ENCODE assay signal across 1 cellular context in the genomic region with DNA sequence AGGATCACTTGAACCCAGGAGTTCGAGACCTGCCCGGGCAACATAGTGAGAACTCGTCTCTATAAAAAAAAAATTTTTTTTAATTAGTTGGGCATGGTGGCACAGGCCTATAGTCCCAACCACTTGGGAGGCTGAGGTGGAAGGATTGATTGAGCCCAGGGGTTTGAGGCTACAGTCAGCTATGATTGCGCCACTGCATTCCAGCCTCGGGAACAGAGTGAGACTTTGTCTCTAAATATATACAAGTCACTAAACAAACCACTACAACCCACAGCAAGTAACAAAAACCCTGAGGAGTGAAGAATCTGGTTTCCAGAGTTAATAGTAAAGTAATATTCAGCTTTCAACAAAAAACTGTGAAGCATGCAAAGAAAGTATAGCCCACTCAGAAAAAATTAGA.
TF ChIP-seq lines count a peak whose summit lies in the region.

No MANE protein-coding gene starts in this region.

TF ChIP-seq in HepG2, 621 proteins besides CTCF, POLR2A, EP300 and RAD21 (continued from another document and continues in another):
- TF ChIP-seq, protein P1, sequence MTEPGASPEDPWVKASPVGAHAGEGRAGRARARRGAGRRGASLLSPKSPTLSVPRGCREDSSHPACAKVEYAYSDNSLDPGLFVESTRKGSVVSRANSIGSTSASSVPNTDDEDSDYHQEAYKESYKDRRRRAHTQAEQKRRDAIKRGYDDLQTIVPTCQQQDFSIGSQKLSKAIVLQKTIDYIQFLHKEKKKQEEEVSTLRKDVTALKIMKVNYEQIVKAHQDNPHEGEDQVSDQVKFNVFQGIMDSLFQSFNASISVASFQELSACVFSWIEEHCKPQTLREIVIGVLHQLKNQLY (CRISPR knock-in tag; IDR thresholded peaks at IDR 0.05) = no peak
- no peak for TF ChIP-seq ZNF816 (CRISPR knock-in tag; IDR thresholded peaks at IDR 0.05; ENCODE audit: borderline replicate concordance)
- no peak for TF ChIP-seq KMT2A (CRISPR knock-in tag; IDR thresholded peaks at IDR 0.05)
- TF ChIP-seq ZFY (CRISPR knock-in tag; IDR thresholded peaks at IDR 0.05) = no peak
- TF ChIP-seq SUZ12 (IDR thresholded peaks at IDR 0.05; ENCODE audit: low read depth, low read length) = no peak
- no peak for TF ChIP-seq ZNF121 (CRISPR knock-in tag; IDR thresholded peaks at IDR 0.05)
- no peak for TF ChIP-seq SCMH1 (CRISPR knock-in tag; IDR thresholded peaks at IDR 0.05; ENCODE audit: borderline replicate concordance)
- TF ChIP-seq MTF1 (CRISPR knock-in tag; IDR thresholded peaks at IDR 0.05) = no peak
- TF ChIP-seq ZNF709 (CRISPR knock-in tag; IDR thresholded peaks at IDR 0.05) = no peak
- TF ChIP-seq, protein P2, sequence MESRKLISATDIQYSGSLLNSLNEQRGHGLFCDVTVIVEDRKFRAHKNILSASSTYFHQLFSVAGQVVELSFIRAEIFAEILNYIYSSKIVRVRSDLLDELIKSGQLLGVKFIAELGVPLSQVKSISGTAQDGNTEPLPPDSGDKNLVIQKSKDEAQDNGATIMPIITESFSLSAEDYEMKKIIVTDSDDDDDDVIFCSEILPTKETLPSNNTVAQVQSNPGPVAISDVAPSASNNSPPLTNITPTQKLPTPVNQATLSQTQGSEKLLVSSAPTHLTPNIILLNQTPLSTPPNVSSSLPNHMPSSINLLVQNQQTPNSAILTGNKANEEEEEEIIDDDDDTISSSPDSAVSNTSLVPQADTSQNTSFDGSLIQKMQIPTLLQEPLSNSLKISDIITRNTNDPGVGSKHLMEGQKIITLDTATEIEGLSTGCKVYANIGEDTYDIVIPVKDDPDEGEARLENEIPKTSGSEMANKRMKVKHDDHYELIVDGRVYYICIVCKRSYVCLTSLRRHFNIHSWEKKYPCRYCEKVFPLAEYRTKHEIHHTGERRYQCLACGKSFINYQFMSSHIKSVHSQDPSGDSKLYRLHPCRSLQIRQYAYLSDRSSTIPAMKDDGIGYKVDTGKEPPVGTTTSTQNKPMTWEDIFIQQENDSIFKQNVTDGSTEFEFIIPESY (CRISPR knock-in tag; IDR thresholded peaks at IDR 0.05) = peak; percentile 50
- no peak for TF ChIP-seq NFKBIZ (CRISPR knock-in tag; IDR thresholded peaks at IDR 0.05)
- no peak for TF ChIP-seq FIP1L1 (IDR thresholded peaks at IDR 0.05; ENCODE audit: borderline replicate concordance, insufficient read depth, low read depth, low read length)
- TF ChIP-seq ZBTB7A (CRISPR knock-in tag; IDR thresholded peaks at IDR 0.05) = no peak
- TF ChIP-seq, protein P3, sequence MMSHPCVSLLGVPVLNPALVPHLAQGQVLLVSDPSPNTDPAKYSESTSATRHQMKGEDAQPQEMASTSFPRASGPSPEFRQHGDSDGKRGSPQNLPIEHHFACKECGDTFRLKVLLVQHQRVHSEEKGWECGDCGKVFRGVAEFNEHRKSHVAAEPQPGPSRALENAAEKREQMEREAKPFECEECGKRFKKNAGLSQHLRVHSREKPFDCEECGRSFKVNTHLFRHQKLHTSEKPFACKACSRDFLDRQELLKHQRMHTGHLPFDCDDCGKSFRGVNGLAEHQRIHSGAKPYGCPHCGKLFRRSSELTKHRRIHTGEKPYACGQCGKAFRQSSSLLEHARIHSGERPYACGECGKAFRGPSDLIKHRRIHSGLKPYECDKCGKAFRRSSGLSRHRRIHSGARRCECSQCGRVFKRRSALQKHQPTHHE (CRISPR knock-in tag; IDR thresholded peaks at IDR 0.05; ENCODE audit: borderline replicate concordance) = no peak
- no peak for TF ChIP-seq KLF11 (CRISPR knock-in tag; IDR thresholded peaks at IDR 0.05)
- peak; percentile 50; the same call in 1 of the 2 replicates for TF ChIP-seq RCOR2 (CRISPR knock-in tag; IDR thresholded peaks at IDR 0.05)
- no peak for TF ChIP-seq XBP1 (CRISPR knock-in tag; IDR thresholded peaks at IDR 0.05)
- TF ChIP-seq, protein P4, sequence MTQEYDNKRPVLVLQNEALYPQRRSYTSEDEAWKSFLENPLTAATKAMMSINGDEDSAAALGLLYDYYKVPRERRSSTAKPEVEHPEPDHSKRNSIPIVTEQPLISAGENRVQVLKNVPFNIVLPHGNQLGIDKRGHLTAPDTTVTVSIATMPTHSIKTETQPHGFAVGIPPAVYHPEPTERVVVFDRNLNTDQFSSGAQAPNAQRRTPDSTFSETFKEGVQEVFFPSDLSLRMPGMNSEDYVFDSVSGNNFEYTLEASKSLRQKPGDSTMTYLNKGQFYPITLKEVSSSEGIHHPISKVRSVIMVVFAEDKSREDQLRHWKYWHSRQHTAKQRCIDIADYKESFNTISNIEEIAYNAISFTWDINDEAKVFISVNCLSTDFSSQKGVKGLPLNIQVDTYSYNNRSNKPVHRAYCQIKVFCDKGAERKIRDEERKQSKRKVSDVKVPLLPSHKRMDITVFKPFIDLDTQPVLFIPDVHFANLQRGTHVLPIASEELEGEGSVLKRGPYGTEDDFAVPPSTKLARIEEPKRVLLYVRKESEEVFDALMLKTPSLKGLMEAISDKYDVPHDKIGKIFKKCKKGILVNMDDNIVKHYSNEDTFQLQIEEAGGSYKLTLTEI (CRISPR knock-in tag; conservative IDR thresholded peaks at IDR 0.05) = no peak
- no peak for TF ChIP-seq ZSCAN21 (CRISPR knock-in tag; IDR thresholded peaks at IDR 0.05; ENCODE audit: borderline replicate concordance)
- TF ChIP-seq, protein P5, sequence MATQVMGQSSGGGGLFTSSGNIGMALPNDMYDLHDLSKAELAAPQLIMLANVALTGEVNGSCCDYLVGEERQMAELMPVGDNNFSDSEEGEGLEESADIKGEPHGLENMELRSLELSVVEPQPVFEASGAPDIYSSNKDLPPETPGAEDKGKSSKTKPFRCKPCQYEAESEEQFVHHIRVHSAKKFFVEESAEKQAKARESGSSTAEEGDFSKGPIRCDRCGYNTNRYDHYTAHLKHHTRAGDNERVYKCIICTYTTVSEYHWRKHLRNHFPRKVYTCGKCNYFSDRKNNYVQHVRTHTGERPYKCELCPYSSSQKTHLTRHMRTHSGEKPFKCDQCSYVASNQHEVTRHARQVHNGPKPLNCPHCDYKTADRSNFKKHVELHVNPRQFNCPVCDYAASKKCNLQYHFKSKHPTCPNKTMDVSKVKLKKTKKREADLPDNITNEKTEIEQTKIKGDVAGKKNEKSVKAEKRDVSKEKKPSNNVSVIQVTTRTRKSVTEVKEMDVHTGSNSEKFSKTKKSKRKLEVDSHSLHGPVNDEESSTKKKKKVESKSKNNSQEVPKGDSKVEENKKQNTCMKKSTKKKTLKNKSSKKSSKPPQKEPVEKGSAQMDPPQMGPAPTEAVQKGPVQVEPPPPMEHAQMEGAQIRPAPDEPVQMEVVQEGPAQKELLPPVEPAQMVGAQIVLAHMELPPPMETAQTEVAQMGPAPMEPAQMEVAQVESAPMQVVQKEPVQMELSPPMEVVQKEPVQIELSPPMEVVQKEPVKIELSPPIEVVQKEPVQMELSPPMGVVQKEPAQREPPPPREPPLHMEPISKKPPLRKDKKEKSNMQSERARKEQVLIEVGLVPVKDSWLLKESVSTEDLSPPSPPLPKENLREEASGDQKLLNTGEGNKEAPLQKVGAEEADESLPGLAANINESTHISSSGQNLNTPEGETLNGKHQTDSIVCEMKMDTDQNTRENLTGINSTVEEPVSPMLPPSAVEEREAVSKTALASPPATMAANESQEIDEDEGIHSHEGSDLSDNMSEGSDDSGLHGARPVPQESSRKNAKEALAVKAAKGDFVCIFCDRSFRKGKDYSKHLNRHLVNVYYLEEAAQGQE (IDR thresholded peaks at IDR 0.05; ENCODE audit: borderline replicate concordance in 1 of 2, low read depth in 1 of 2, low read length in 2 of 2) = no peak
- peak; percentile 63; the same call in 1 of the 2 replicates for TF ChIP-seq ZFP90 (CRISPR knock-in tag; IDR thresholded peaks at IDR 0.05; ENCODE audit: borderline replicate concordance)
- TF ChIP-seq, protein P6, sequence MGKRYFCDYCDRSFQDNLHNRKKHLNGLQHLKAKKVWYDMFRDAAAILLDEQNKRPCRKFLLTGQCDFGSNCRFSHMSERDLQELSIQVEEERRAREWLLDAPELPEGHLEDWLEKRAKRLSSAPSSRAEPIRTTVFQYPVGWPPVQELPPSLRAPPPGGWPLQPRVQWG (CRISPR knock-in tag; IDR thresholded peaks at IDR 0.05; ENCODE audit: borderline replicate concordance, low read depth) = no peak
- no peak for TF ChIP-seq ZNF484 (CRISPR knock-in tag; IDR thresholded peaks at IDR 0.05; ENCODE audit: borderline replicate concordance, low read depth)
- TF ChIP-seq, protein P7, sequence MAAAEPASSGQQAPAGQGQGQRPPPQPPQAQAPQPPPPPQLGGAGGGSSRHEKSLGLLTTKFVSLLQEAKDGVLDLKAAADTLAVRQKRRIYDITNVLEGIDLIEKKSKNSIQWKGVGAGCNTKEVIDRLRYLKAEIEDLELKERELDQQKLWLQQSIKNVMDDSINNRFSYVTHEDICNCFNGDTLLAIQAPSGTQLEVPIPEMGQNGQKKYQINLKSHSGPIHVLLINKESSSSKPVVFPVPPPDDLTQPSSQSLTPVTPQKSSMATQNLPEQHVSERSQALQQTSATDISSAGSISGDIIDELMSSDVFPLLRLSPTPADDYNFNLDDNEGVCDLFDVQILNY (CRISPR knock-in tag; conservative IDR thresholded peaks at IDR 0.05) = no peak
- no peak for TF ChIP-seq BHLHE40 (IDR thresholded peaks at IDR 0.05; ENCODE audit: low read length)
- TF ChIP-seq, protein P8, sequence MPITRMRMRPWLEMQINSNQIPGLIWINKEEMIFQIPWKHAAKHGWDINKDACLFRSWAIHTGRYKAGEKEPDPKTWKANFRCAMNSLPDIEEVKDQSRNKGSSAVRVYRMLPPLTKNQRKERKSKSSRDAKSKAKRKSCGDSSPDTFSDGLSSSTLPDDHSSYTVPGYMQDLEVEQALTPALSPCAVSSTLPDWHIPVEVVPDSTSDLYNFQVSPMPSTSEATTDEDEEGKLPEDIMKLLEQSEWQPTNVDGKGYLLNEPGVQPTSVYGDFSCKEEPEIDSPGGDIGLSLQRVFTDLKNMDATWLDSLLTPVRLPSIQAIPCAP (CRISPR knock-in tag; IDR thresholded peaks at IDR 0.05; ENCODE audit: low read depth) = no peak
- peak; percentile 97 for TF ChIP-seq ZFP1 (CRISPR knock-in tag; IDR thresholded peaks at IDR 0.05)
- no peak for TF ChIP-seq ZNF547 (CRISPR knock-in tag; IDR thresholded peaks at IDR 0.05)
- TF ChIP-seq ZNF577 (CRISPR knock-in tag; IDR thresholded peaks at IDR 0.05; ENCODE audit: borderline replicate concordance, low read depth) = no peak
- TF ChIP-seq, protein P9, sequence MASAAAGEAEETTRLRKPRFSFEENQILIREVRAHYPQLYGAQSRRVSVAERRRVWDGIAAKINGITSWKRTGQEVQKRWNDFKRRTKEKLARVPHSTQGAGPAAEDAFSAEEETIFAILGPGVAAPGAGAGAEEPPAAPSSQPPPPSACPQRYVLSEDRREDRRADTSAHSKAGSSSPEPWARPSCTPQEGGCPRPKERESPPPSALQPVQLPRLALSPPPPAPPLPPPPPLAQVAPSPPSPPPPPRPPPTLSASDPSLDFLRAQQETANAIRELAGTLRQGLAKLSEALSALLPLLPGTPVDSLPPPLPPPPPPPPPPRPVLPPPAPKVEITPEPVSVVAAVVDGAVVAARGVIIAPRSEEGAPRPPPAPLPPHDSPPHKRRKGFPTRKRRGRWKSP (CRISPR knock-in tag; IDR thresholded peaks at IDR 0.05) = no peak
- TF ChIP-seq NFIB (CRISPR knock-in tag; IDR thresholded peaks at IDR 0.05; ENCODE audit: borderline replicate concordance) = no peak
- TF ChIP-seq ZNF180 (CRISPR knock-in tag; IDR thresholded peaks at IDR 0.05; ENCODE audit: borderline replicate concordance, low read depth) = no peak
- no peak for TF ChIP-seq SIX4 (CRISPR knock-in tag; IDR thresholded peaks at IDR 0.05)
- TF ChIP-seq, protein P10, sequence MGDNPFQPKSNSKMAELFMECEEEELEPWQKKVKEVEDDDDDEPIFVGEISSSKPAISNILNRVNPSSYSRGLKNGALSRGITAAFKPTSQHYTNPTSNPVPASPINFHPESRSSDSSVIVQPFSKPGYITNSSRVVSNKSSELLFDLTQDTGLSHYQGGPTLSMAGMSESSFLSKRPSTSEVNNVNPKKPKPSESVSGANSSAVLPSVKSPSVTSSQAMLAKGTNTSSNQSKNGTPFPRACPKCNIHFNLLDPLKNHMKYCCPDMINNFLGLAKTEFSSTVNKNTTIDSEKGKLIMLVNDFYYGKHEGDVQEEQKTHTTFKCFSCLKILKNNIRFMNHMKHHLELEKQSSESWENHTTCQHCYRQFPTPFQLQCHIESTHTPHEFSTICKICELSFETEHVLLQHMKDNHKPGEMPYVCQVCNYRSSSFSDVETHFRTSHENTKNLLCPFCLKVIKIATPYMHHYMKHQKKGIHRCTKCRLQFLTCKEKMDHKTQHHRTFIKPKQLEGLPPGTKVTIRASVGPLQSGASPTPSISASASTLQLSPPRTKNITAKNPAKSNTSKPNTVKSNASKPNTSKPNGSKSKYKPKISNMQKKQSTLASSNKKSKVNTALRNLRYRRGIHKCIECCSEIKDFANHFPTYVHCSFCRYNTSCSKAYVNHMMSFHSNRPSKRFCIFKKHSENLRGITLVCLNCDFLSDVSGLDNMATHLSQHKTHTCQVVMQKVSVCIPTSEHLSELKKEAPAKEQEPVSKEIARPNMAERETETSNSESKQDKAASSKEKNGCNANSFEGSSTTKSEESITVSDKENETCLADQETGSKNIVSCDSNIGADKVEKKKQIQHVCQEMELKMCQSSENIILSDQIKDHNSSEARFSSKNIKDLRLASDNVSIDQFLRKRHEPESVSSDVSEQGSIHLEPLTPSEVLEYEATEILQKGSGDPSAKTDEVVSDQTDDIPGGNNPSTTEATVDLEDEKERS (CRISPR knock-in tag; IDR thresholded peaks at IDR 0.05) = 0 out of 2 replicates have a peak, but pooled peaks have one; percentile 41
- peak; percentile 84; the same call in 1 of the 2 replicates for TF ChIP-seq RBAK (CRISPR knock-in tag; IDR thresholded peaks at IDR 0.05)
- TF ChIP-seq NFYB (CRISPR knock-in tag; IDR thresholded peaks at IDR 0.05) = no peak
- no peak for TF ChIP-seq ZNF124 (CRISPR knock-in tag; IDR thresholded peaks at IDR 0.05)
- TF ChIP-seq JUNB (CRISPR knock-in tag; IDR thresholded peaks at IDR 0.05; ENCODE audit: borderline replicate concordance) = no peak
- TF ChIP-seq, protein P11, sequence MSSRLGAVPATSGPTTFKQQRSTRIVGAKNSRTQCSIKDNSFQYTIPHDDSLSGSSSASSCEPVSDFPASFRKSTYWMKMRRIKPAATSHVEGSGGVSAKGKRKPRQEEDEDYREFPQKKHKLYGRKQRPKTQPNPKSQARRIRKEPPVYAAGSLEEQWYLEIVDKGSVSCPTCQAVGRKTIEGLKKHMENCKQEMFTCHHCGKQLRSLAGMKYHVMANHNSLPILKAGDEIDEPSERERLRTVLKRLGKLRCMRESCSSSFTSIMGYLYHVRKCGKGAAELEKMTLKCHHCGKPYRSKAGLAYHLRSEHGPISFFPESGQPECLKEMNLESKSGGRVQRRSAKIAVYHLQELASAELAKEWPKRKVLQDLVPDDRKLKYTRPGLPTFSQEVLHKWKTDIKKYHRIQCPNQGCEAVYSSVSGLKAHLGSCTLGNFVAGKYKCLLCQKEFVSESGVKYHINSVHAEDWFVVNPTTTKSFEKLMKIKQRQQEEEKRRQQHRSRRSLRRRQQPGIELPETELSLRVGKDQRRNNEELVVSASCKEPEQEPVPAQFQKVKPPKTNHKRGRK (CRISPR knock-in tag; IDR thresholded peaks at IDR 0.05) = no peak
